ENCODE assay signal across 2 cellular contexts in the genomic region with DNA sequence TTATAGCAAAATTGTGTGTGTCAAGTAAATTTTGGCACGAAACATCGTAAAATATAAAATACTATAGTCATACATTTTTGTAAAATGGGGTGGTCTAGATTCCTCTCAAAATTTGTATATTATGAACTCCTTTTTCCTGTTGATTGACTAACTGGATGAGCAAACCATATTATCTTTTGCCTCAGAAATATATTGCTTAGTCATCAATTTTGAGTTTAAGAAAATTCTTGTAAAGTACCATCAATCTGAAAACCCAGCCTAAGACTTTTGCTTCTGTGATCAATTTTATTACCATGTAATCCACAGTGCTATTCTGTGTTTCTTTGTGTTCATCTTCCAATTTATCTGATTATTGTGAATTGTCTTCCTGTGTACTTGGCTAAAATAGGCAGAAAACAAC.
TF ChIP-seq lines count a peak whose summit lies in the region.

No MANE protein-coding gene starts in this region.

TF ChIP-seq in A549, 52 proteins besides CTCF, POLR2A, EP300 and RAD21 (continued from another document):
- TF ChIP-seq MYC (IDR thresholded peaks at IDR 0.05; ENCODE audit: borderline replicate concordance, low read length) (no peak), MAFK (IDR thresholded peaks at IDR 0.05; ENCODE audit: partially characterized antibody) (peak; percentile 95)
- TF ChIP-seq, protein P1, sequence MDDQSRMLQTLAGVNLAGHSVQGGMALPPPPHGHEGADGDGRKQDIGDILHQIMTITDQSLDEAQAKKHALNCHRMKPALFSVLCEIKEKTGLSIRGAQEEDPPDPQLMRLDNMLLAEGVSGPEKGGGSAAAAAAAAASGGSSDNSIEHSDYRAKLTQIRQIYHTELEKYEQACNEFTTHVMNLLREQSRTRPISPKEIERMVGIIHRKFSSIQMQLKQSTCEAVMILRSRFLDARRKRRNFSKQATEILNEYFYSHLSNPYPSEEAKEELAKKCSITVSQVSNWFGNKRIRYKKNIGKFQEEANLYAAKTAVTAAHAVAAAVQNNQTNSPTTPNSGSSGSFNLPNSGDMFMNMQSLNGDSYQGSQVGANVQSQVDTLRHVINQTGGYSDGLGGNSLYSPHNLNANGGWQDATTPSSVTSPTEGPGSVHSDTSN (IDR thresholded peaks at IDR 0.05), result no peak

TF ChIP-seq in K562, 482 proteins besides CTCF, POLR2A, EP300 and RAD21:
- TF ChIP-seq, protein P2, sequence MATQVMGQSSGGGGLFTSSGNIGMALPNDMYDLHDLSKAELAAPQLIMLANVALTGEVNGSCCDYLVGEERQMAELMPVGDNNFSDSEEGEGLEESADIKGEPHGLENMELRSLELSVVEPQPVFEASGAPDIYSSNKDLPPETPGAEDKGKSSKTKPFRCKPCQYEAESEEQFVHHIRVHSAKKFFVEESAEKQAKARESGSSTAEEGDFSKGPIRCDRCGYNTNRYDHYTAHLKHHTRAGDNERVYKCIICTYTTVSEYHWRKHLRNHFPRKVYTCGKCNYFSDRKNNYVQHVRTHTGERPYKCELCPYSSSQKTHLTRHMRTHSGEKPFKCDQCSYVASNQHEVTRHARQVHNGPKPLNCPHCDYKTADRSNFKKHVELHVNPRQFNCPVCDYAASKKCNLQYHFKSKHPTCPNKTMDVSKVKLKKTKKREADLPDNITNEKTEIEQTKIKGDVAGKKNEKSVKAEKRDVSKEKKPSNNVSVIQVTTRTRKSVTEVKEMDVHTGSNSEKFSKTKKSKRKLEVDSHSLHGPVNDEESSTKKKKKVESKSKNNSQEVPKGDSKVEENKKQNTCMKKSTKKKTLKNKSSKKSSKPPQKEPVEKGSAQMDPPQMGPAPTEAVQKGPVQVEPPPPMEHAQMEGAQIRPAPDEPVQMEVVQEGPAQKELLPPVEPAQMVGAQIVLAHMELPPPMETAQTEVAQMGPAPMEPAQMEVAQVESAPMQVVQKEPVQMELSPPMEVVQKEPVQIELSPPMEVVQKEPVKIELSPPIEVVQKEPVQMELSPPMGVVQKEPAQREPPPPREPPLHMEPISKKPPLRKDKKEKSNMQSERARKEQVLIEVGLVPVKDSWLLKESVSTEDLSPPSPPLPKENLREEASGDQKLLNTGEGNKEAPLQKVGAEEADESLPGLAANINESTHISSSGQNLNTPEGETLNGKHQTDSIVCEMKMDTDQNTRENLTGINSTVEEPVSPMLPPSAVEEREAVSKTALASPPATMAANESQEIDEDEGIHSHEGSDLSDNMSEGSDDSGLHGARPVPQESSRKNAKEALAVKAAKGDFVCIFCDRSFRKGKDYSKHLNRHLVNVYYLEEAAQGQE (CRISPR knock-in tag; IDR thresholded peaks at IDR 0.05; ENCODE audit: low read depth), result no peak
- no peak for TF ChIP-seq CC2D1A (IDR thresholded peaks at IDR 0.05)
- TF ChIP-seq ZNF561 (CRISPR knock-in tag; conservative IDR thresholded peaks at IDR 0.05), result no peak
- TF ChIP-seq RBM17 (IDR thresholded peaks at IDR 0.05; ENCODE audit: borderline replicate concordance, low read depth, low read length), result no peak
- TF ChIP-seq ZNF518B (CRISPR knock-in tag; IDR thresholded peaks at IDR 0.05), result no peak
- TF ChIP-seq ZKSCAN1 (IDR thresholded peaks at IDR 0.05; ENCODE audit: low read depth, low read length), result no peak
- TF ChIP-seq C11orf30 (IDR thresholded peaks at IDR 0.05; ENCODE audit: low read depth), result peak; percentile 80
- no peak for TF ChIP-seq CBX1 (IDR thresholded peaks at IDR 0.05; ENCODE audit: low read depth)
- no peak for TF ChIP-seq ZNF12 (CRISPR knock-in tag; IDR thresholded peaks at IDR 0.05)
- peak; percentile 88 for TF ChIP-seq MAFG (tag; conservative IDR thresholded peaks at IDR 0.05)
- TF ChIP-seq, protein P3, sequence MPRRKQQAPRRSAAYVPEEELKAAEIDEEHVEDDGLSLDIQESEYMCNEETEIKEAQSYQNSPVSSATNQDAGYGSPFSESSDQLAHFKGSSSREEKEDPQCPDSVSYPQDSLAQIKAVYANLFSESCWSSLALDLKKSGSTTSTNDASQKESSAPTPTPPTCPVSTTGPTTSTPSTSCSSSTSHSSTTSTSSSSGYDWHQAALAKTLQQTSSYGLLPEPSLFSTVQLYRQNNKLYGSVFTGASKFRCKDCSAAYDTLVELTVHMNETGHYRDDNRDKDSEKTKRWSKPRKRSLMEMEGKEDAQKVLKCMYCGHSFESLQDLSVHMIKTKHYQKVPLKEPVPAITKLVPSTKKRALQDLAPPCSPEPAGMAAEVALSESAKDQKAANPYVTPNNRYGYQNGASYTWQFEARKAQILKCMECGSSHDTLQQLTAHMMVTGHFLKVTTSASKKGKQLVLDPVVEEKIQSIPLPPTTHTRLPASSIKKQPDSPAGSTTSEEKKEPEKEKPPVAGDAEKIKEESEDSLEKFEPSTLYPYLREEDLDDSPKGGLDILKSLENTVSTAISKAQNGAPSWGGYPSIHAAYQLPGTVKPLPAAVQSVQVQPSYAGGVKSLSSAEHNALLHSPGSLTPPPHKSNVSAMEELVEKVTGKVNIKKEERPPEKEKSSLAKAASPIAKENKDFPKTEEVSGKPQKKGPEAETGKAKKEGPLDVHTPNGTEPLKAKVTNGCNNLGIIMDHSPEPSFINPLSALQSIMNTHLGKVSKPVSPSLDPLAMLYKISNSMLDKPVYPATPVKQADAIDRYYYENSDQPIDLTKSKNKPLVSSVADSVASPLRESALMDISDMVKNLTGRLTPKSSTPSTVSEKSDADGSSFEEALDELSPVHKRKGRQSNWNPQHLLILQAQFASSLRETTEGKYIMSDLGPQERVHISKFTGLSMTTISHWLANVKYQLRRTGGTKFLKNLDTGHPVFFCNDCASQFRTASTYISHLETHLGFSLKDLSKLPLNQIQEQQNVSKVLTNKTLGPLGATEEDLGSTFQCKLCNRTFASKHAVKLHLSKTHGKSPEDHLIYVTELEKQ (CRISPR knock-in tag; IDR thresholded peaks at IDR 0.05), result no peak
- peak; percentile 92 for TF ChIP-seq ZNF316 (IDR thresholded peaks at IDR 0.05)
- no peak for TF ChIP-seq ILK (tag; IDR thresholded peaks at IDR 0.05; ENCODE audit: borderline replicate concordance, low read depth)
- peak; percentile 96 for TF ChIP-seq MAFF (IDR thresholded peaks at IDR 0.05; ENCODE audit: low read length)
- peak; percentile 98 for TF ChIP-seq MAFK (IDR thresholded peaks at IDR 0.05; ENCODE audit: low read length)
